ENCODE assay signal across 15 cellular contexts in the genomic region with DNA sequence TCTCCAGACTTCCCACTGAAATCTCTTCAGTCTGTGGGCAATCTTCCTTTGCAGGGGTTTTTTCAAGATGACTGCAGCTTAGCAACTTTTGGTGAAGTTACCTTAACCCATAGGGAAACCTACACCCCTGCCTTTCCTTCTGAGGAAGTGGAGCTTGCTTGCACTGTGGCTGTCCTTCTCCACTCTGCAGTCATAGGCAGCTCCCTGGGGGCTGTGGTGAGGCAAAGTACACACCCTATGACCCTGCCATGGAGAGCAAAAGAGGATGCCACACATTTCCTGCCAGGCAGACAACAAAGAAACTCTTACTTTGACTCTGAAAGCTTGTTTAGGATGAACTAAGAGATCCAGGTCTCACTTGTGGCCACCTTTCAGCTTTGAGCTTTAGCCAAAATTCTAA.
A peak's percentile ranks its signal among the peaks of the same experiment; 100 is the strongest.
DNase-seq lines count a peak whose midpoint lies in the region; ATAC-seq and TF ChIP-seq lines count a peak whose summit lies in the region.
"Had no signal": no experiment of that assay in that cellular context is flagged by ENCODE, and none has a peak within 500 bp of the region (broad histone marks: within the 10 kb centered on the region; RNA-seq: fewer than 3 reads in every experiment).

No MANE protein-coding gene starts in this region.

- H3K36me3 ChIP-seq in gastrocnemius medialis, result no peaks in the 10 kb centered on the region
- no peaks in the 10 kb centered on the region for H3K36me3 ChIP-seq in adrenal gland (replicated peaks in 1 of 2)
- H3K36me3 ChIP-seq: Peyer's patch, right atrium auricular region had no signal

- peak; percentile 92 for ATAC-seq in GM21423 (IDR thresholded peaks at IDR 0.05; ENCODE audit: unreplicated experiment)
- peak; percentile 79 for ATAC-seq in HG03460 (IDR thresholded peaks at IDR 0.05; ENCODE audit: unreplicated experiment)
- peak; percentile 87 for ATAC-seq in activated naive CD8-positive, alpha-beta T cell treated with anti-CD3 and anti-CD28 coated beads, Interleukin-2, amount 10 ng/mL, durations not matched to agents 7 days and 5 days (ENCODE audit: low read depth)
- ATAC-seq in gastrocnemius medialis, result no peak
- ATAC-seq: left lobe of liver had no signal

- peak overlapping the region; percentile 80 for H3K27ac Mint-ChIP-seq in activated naive CD8-positive, alpha-beta T cell treated with anti-CD3 and anti-CD28 coated beads, Interleukin-2, amount 10 ng/mL, durations not matched to agents 7 days and 5 days
- H3K27ac Mint-ChIP-seq: nephron had no signal

- H3K27me3 Mint-ChIP-seq in activated naive CD8-positive, alpha-beta T cell treated with anti-CD3 and anti-CD28 coated beads, Interleukin-2, amount 10 ng/mL, durations not matched to agents 7 days and 5 days, result peaks cover 19% of the 10 kb centered on the region

- no peaks in the 10 kb centered on the region for H3K36me3 Mint-ChIP-seq in activated naive CD8-positive, alpha-beta T cell treated with anti-CD3 and anti-CD28 coated beads, Interleukin-2, amount 10 ng/mL, durations not matched to agents 7 days and 5 days

- H3K27me3 ChIP-seq in gastrocnemius medialis (no peaks in the 10 kb centered on the region), adrenal gland (no peaks in the 10 kb centered on the region)
- H3K27me3 ChIP-seq: Peyer's patch, right atrium auricular region had no signal

- in situ Hi-C loops in gastrocnemius medialis (cut with MboI; ENCODE audit: low sequenced_read_pairs in 4 of 4), result loop anchor here in 1 of 4 donors (25.0 kb wide), 1 partner anchor 246 kb away; no protein-coding TSS in a partner anchor

- TF ChIP-seq POLR2A in gastrocnemius medialis (IDR thresholded peaks at IDR 0.05), result no peak
- TF ChIP-seq POLR2A in adrenal gland (IDR thresholded peaks at IDR 0.05), result no peak

- H3K9me3 ChIP-seq in gastrocnemius medialis (no peaks in the 10 kb centered on the region), adrenal gland (replicated peaks in 1 of 3) (no peaks in the 10 kb centered on the region)
- H3K9me3 ChIP-seq: Peyer's patch, right atrium auricular region had no signal

- H3K27ac ChIP-seq in gastrocnemius medialis (no peak overlapping the region), adrenal gland (no peak overlapping the region)
- H3K27ac ChIP-seq: Peyer's patch, right atrium auricular region had no signal

- H3K4me1 Mint-ChIP-seq in activated naive CD8-positive, alpha-beta T cell treated with anti-CD3 and anti-CD28 coated beads, Interleukin-2, amount 10 ng/mL, durations not matched to agents 7 days and 5 days, result peaks cover 22% of the 10 kb centered on the region
- H3K4me1 Mint-ChIP-seq: nephron had no signal

- peak overlapping the region; percentile 69 for H3K4me3 Mint-ChIP-seq in activated naive CD8-positive, alpha-beta T cell treated with anti-CD3 and anti-CD28 coated beads, Interleukin-2, amount 10 ng/mL, durations not matched to agents 7 days and 5 days
- H3K4me3 Mint-ChIP-seq: nephron had no signal

- peaks cover 14 to 23% of the 10 kb centered on the region in 2 donors for H3K4me1 ChIP-seq in gastrocnemius medialis
- H3K4me1 ChIP-seq in adrenal gland (replicated peaks in 1 of 2), result no peaks in the 10 kb centered on the region
- H3K4me1 ChIP-seq: Peyer's patch, right atrium auricular region had no signal

- intact Hi-C loops in gastrocnemius medialis (cut with DNase I; ENCODE audit: low total_unique reads) (no loop called here), adrenal gland (cut with DNase I) (no loop called here), posterior vena cava (cut with DNase I) (no loop called here)

- H3K4me3 ChIP-seq in gastrocnemius medialis (no peak overlapping the region), adrenal gland (no peak overlapping the region)
- H3K4me3 ChIP-seq: Peyer's patch, right atrium auricular region had no signal

- peak; percentile 35 for DNase-seq in GDM1 (lab: John Stamatoyannopoulos, UW)
- DNase-seq in activated naive CD8-positive, alpha-beta T cell treated with anti-CD3 and anti-CD28 coated beads, Interleukin-2, amount 10 ng/mL, durations not matched to agents 7 days and 5 days, result no peak
- DNase-seq in gastrocnemius medialis, result no peak
- DNase-seq in adrenal gland, result no peak
- no peak for DNase-seq in midbrain (lab: John Stamatoyannopoulos, UW)
- DNase-seq in posterior vena cava (ENCODE audit: low spot score), result no peak
- DNase-seq: activated CD8-positive, alpha-beta memory T cell treated with anti-CD3 and anti-CD28 coated beads for 24 hours; NCI-H1048; NCI-H446; Peyer's patch had no signal

- POLR2A ChIA-PET in activated naive CD8-positive, alpha-beta T cell treated with anti-CD3 and anti-CD28 coated beads, Interleukin-2, amount 10 ng/mL, durations not matched to agents 7 days and 5 days (lab: Charles Lee), result interaction anchor here (0.6 to 1.0 kb wide), 2 partner anchors 23 to 25 kb away, joined by 3 to 4 read pairs; no protein-coding TSS in a partner anchor

- no peak for TF ChIP-seq CTCF in gastrocnemius medialis (IDR thresholded peaks at IDR 0.05 in 4 of 5, conservative IDR thresholded peaks at IDR 0.05 in 1 of 5)
- TF ChIP-seq CTCF in adrenal gland (IDR thresholded peaks at IDR 0.05), result no peak

- no peaks in the 10 kb centered on the region for H3K9me3 Mint-ChIP-seq in activated naive CD8-positive, alpha-beta T cell treated with anti-CD3 and anti-CD28 coated beads, Interleukin-2, amount 10 ng/mL, durations not matched to agents 7 days and 5 days

Comparison
In these comparisons a context has a peak if more than half of its experiments do, and no peak if none do; other contexts are left out.
1. ATAC-seq: peak in GM21423 (single experiment), HG03460 (single experiment) and activated naive CD8-positive, alpha-beta T cell treated with anti-CD3 and anti-CD28 coated beads, Interleukin-2, amount 10 ng/mL, durations not matched to agents 7 days and 5 days (single experiment); none in gastrocnemius medialis (0 of 2).